1 cellular context compared by ENCODE assay signal in the genomic region with DNA sequence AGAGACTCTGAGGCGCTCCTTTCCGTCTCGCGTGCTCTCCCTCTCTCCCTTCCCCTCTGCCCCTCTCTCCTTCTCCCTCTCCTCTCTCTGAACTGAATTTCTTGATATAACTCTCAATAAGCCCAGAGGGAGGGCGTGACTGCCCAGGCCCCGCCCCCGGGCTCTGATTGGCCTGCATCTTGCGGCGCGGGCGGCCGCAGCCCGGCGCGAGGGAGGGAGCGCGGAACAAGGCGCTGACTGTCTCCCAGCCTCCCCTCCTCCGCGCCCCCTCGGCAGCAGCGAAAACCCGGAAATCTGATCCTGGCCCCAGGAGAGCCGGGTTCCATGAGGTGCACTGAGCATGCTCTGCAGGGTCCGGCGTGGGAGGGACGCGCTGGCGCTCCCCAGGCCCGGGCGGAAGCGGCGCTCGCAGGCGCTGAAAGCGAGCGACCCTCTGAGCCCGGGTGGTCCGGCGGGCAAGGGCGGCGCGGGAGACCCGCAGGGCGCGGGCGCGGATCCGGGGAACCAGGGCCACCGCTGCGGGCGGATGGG.
A peak's percentile ranks its signal among the peaks of the same experiment; 100 is the strongest.
TF ChIP-seq lines count a peak whose summit lies in the region.

A gene with protein sequence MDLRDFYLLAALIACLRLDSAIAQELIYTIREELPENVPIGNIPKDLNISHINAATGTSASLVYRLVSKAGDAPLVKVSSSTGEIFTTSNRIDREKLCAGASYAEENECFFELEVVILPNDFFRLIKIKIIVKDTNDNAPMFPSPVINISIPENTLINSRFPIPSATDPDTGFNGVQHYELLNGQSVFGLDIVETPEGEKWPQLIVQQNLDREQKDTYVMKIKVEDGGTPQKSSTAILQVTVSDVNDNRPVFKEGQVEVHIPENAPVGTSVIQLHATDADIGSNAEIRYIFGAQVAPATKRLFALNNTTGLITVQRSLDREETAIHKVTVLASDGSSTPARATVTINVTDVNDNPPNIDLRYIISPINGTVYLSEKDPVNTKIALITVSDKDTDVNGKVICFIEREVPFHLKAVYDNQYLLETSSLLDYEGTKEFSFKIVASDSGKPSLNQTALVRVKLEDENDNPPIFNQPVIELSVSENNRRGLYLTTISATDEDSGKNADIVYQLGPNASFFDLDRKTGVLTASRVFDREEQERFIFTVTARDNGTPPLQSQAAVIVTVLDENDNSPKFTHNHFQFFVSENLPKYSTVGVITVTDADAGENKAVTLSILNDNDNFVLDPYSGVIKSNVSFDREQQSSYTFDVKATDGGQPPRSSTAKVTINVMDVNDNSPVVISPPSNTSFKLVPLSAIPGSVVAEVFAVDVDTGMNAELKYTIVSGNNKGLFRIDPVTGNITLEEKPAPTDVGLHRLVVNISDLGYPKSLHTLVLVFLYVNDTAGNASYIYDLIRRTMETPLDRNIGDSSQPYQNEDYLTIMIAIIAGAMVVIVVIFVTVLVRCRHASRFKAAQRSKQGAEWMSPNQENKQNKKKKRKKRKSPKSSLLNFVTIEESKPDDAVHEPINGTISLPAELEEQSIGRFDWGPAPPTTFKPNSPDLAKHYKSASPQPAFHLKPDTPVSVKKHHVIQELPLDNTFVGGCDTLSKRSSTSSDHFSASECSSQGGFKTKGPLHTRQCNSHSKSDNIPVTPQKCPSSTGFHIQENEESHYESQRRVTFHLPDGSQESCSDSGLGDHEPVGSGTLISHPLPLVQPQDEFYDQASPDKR (N-terminal part only) (minus strand): TSS at position 94 of the 531 bp plus-strand sequence. CDS start 1,896 bp downstream, outside the sequence.

TF ChIP-seq in H1, 55 proteins besides CTCF, POLR2A, EP300 and RAD21 (continued from another document and continues in another):
- TF ChIP-seq RXRA (IDR thresholded peaks at IDR 0.05; ENCODE audit: insufficient read depth, low read depth, low read length) (no peak), HDAC2 (IDR thresholded peaks at IDR 0.05; ENCODE audit: borderline replicate concordance in 1 of 2, low read depth in 2 of 2, low read length in 2 of 2) (0 out of 4 replicates have a peak, but pooled peaks of 1 of the 2 experiments have one; percentile 39), HDAC6 (IDR thresholded peaks at IDR 0.05; ENCODE audit: low read depth, low read length) (no peak), NANOG (IDR thresholded peaks at IDR 0.05; ENCODE audit: insufficient read depth, low read depth, low read length, poor library complexity, severe bottlenecking) (no peak), YY1 (IDR thresholded peaks at IDR 0.05; ENCODE audit: low read depth, low read length) (no peak), GTF2F1 (IDR thresholded peaks at IDR 0.05; ENCODE audit: borderline replicate concordance, low read depth, low read length) (no peak), TCF12 (IDR thresholded peaks at IDR 0.05; ENCODE audit: low read depth, low read length) (no peak), JUN (IDR thresholded peaks at IDR 0.05; ENCODE audit: low read depth, low read length) (no peak), EZH2 (IDR thresholded peaks at IDR 0.05; ENCODE audit: low read depth, low read length, severe bottlenecking) (no peak), CEBPB (IDR thresholded peaks at IDR 0.05; ENCODE audit: low read depth, low read length) (no peak), RFX5 (IDR thresholded peaks at IDR 0.05; ENCODE audit: borderline replicate concordance, low read depth, low read length) (0 out of 2 replicates have a peak, but pooled peaks have one; percentile 25), KDM4A (IDR thresholded peaks at IDR 0.05; ENCODE audit: low read depth, low read length, severe bottlenecking) (no peak), POLR2AphosphoS5 (IDR thresholded peaks at IDR 0.05; ENCODE audit: low read depth, low read length) (no peak), SAP30 (IDR thresholded peaks at IDR 0.05; ENCODE audit: insufficient read depth, insufficient replicate concordance, low read length) (no peak), POU5F1 (IDR thresholded peaks at IDR 0.05; ENCODE audit: low read depth, low read length) (no peak), SP2 (IDR thresholded peaks at IDR 0.05; ENCODE audit: low read length) (no peak), RNF2 (IDR thresholded peaks at IDR 0.05; ENCODE audit: borderline replicate concordance, low read depth, low read length, missing control alignments, poor library complexity, severe bottlenecking) (no peak), TBP (IDR thresholded peaks at IDR 0.05; ENCODE audit: low read depth, low read length) (no peak), GABPA (IDR thresholded peaks at IDR 0.05; ENCODE audit: borderline replicate concordance, insufficient read depth, low read length) (no peak), BACH1 (IDR thresholded peaks at IDR 0.05; ENCODE audit: low read length) (no peak), TAF7 (optimal IDR thresholded peaks at IDR 0.05; ENCODE audit: borderline replicate concordance, low read depth, low read length) (no peak), NRF1 (IDR thresholded peaks at IDR 0.05; ENCODE audit: low read depth, low read length) (peak; percentile 60), CBX8 (IDR thresholded peaks at IDR 0.05; ENCODE audit: borderline replicate concordance, low read depth, low read length) (no peak), ZNF274 (IDR thresholded peaks at IDR 0.05; ENCODE audit: borderline replicate concordance, extremely low read depth, low read length) (no peak), SIRT6 (IDR thresholded peaks at IDR 0.05; ENCODE audit: low read length) (no peak), SRF (IDR thresholded peaks at IDR 0.05; ENCODE audit: low read depth, low read length) (no peak), CHD2 (IDR thresholded peaks at IDR 0.05; ENCODE audit: low read length) (peak; percentile 28; the same call in 1 of the 2 replicates), PHF8 (conservative IDR thresholded peaks at IDR 0.05; ENCODE audit: low read depth, low read length) (no peak; the same call in 1 of the 2 replicates), JUND (IDR thresholded peaks at IDR 0.05; ENCODE audit: low read length) (0 out of 2 replicates have a peak, but pooled peaks have one; percentile 7), TAF1 (IDR thresholded peaks at IDR 0.05; ENCODE audit: low read depth, low read length) (no peak), SP4 (IDR thresholded peaks at IDR 0.05; ENCODE audit: low read length) (peak; percentile 86), CBX5 (IDR thresholded peaks at IDR 0.05; ENCODE audit: low read depth, low read length) (no peak), SIN3A (conservative IDR thresholded peaks at IDR 0.05 in 1 of 2, IDR thresholded peaks at IDR 0.05 in 1 of 2; ENCODE audit: low read depth in 1 of 2, low read length in 2 of 2) (peak in 1 of 2 experiments; percentile 88; a peak in 2 of 4 replicates), SP1 (IDR thresholded peaks at IDR 0.05; ENCODE audit: low read depth, low read length) (peak; percentile 95), RBBP5 (IDR thresholded peaks at IDR 0.05; ENCODE audit: borderline replicate concordance, low read depth, low read length) (peak; percentile 91; the same call in 1 of the 2 replicates), MAFK (IDR thresholded peaks at IDR 0.05; ENCODE audit: low read depth, low read length) (no peak), SUZ12 (IDR thresholded peaks at IDR 0.05; ENCODE audit: low read length) (no peak), KDM5A (IDR thresholded peaks at IDR 0.05; ENCODE audit: low read length) (no peak), FOSL1 (IDR thresholded peaks at IDR 0.05; ENCODE audit: insufficient read depth, low read depth, low read length) (no peak), KDM1A (IDR thresholded peaks at IDR 0.05; ENCODE audit: borderline replicate concordance, low read length) (no peak)
- TF ChIP-seq, protein P1, sequence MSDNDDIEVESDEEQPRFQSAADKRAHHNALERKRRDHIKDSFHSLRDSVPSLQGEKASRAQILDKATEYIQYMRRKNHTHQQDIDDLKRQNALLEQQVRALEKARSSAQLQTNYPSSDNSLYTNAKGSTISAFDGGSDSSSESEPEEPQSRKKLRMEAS (IDR thresholded peaks at IDR 0.05) = peak; percentile 58; the same call in 1 of the 2 replicates
- TF ChIP-seq, protein P2, sequence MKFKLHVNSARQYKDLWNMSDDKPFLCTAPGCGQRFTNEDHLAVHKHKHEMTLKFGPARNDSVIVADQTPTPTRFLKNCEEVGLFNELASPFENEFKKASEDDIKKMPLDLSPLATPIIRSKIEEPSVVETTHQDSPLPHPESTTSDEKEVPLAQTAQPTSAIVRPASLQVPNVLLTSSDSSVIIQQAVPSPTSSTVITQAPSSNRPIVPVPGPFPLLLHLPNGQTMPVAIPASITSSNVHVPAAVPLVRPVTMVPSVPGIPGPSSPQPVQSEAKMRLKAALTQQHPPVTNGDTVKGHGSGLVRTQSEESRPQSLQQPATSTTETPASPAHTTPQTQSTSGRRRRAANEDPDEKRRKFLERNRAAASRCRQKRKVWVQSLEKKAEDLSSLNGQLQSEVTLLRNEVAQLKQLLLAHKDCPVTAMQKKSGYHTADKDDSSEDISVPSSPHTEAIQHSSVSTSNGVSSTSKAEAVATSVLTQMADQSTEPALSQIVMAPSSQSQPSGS (IDR thresholded peaks at IDR 0.05; ENCODE audit: low read length) = no peak
- TF ChIP-seq, protein P3, sequence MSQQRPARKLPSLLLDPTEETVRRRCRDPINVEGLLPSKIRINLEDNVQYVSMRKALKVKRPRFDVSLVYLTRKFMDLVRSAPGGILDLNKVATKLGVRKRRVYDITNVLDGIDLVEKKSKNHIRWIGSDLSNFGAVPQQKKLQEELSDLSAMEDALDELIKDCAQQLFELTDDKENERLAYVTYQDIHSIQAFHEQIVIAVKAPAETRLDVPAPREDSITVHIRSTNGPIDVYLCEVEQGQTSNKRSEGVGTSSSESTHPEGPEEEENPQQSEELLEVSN (IDR thresholded peaks at IDR 0.05) = 0 out of 2 replicates have a peak, but pooled peaks have one; percentile 9
- TF ChIP-seq, protein P4, sequence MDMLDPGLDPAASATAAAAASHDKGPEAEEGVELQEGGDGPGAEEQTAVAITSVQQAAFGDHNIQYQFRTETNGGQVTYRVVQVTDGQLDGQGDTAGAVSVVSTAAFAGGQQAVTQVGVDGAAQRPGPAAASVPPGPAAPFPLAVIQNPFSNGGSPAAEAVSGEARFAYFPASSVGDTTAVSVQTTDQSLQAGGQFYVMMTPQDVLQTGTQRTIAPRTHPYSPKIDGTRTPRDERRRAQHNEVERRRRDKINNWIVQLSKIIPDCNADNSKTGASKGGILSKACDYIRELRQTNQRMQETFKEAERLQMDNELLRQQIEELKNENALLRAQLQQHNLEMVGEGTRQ (IDR thresholded peaks at IDR 0.05; ENCODE audit: low read length) = no peak
- TF ChIP-seq, protein P5, sequence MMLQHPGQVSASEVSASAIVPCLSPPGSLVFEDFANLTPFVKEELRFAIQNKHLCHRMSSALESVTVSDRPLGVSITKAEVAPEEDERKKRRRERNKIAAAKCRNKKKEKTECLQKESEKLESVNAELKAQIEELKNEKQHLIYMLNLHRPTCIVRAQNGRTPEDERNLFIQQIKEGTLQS (IDR thresholded peaks at IDR 0.05; ENCODE audit: insufficient read depth, low read depth, low read length) = no peak
